Comparison of ENCODE assay signal across 8 cellular contexts in genomic region chr16:48383204-48383876, GRCh38. TPM values are rescaled to one million over a fixed set of nuclear protein-coding genes. Genes with fewer than 3 reads are reported as not detected.
DNase-seq lines count a peak whose midpoint lies in the region; ATAC-seq and TF ChIP-seq lines count a peak whose summit lies in the region.

No MANE protein-coding gene starts in this region.

- ATAC-seq in gastrocnemius medialis (no peak), GM21619 (IDR thresholded peaks at IDR 0.05; ENCODE audit: unreplicated experiment) (no peak), HG02610 (IDR thresholded peaks at IDR 0.05; ENCODE audit: unreplicated experiment) (no peak)

- H3K4me3 ChIP-seq in GM06990 (replicated peaks; ENCODE audit: low read depth, low read length) (peak overlapping the region; percentile 62), SJSA1 (peak overlapping the region; percentile 100), gastrocnemius medialis (peak overlapping the region; percentile 73 to 89 (median 78))

- no peak for TF ChIP-seq POLR2A in gastrocnemius medialis (IDR thresholded peaks at IDR 0.05)

- H3K27ac ChIP-seq in SJSA1 (no peak overlapping the region), gastrocnemius medialis (peak overlapping the region; percentile 94 to 99 (median 98))

- TF ChIP-seq CTCF in GM06990 (IDR thresholded peaks at IDR 0.05; ENCODE audit: insufficient read depth, low read length, poor library complexity, severe bottlenecking) (no peak), gastrocnemius medialis (IDR thresholded peaks at IDR 0.05 in 4 of 5, conservative IDR thresholded peaks at IDR 0.05 in 1 of 5) (no peak)

- H3K36me3 ChIP-seq in GM06990 (ENCODE audit: control insufficient read depth, insufficient read depth, low read length) (no peaks in the 10 kb centered on the region), SJSA1 (peaks cover 14% of the 10 kb centered on the region), gastrocnemius medialis (no peaks in the 10 kb centered on the region)

- in situ Hi-C loops in gastrocnemius medialis (cut with MboI; ENCODE audit: low sequenced_read_pairs in 4 of 4): no loop called here

- H3K9me3 ChIP-seq in SJSA1 (replicated peaks): peaks cover 5% of the 10 kb centered on the region; the same call in 1 of the 2 replicates
- H3K9me3 ChIP-seq in gastrocnemius medialis: no peaks in the 10 kb centered on the region

- peaks cover 20% of the 10 kb centered on the region for H3K4me1 ChIP-seq in SJSA1 (replicated peaks)
- H3K4me1 ChIP-seq in gastrocnemius medialis: peaks cover 49 to 57% of the 10 kb centered on the region in 2 donors

- intact Hi-C loops in gastrocnemius medialis (cut with DNase I; ENCODE audit: low total_unique reads): loop anchor here (5.0 to 10.0 kb wide), 3 partner anchors 141 to 1471 kb away; partner anchors contain the start of genes DNAJA2, LONP2 and ZNF423

- DNase-seq in GM06990 (ENCODE audit: extremely low read depth, insufficient read length): no peak
- peak in 1 of 2 experiments; percentile 8 for DNase-seq in SJSA1 (ENCODE audit: low read depth in 1 of 2, low spot score in 2 of 2)
- DNase-seq in fibroblast of peridontal ligament (ENCODE audit: extremely low read depth): peak; percentile 81
- DNase-seq in gastrocnemius medialis: no peak
- no peak for DNase-seq in NOMO-1 treated with DMSO at 0.1 percent for 48 hours (lab: John Stamatoyannopoulos, UW; ENCODE audit: unreplicated experiment)
- no peak for DNase-seq in GM19238 (ENCODE audit: insufficient read length, low spot score)

- no peaks in the 10 kb centered on the region for H3K27me3 ChIP-seq in GM06990 (replicated peaks; ENCODE audit: control insufficient read depth, insufficient read depth, low read length)
- no peaks in the 10 kb centered on the region for H3K27me3 ChIP-seq in SJSA1 (replicated peaks)
- H3K27me3 ChIP-seq in gastrocnemius medialis: no peaks in the 10 kb centered on the region

RNA-seq across cellular contexts. Expression of gene SIAH1, which starts 1.9 kb away (rescaled TPM):
- total RNA-seq in SJSA1 (2014; rRNA removed; shearing (Covaris generic)): 34.8 and 36.7 TPM in 2 replicates
- 10 to 100 TPM; 19.9 to 21.0 (median 20.1) TPM for total RNA-seq in gastrocnemius medialis
